Comparison of ENCODE assay signal across 7 cellular contexts in the genomic region with DNA sequence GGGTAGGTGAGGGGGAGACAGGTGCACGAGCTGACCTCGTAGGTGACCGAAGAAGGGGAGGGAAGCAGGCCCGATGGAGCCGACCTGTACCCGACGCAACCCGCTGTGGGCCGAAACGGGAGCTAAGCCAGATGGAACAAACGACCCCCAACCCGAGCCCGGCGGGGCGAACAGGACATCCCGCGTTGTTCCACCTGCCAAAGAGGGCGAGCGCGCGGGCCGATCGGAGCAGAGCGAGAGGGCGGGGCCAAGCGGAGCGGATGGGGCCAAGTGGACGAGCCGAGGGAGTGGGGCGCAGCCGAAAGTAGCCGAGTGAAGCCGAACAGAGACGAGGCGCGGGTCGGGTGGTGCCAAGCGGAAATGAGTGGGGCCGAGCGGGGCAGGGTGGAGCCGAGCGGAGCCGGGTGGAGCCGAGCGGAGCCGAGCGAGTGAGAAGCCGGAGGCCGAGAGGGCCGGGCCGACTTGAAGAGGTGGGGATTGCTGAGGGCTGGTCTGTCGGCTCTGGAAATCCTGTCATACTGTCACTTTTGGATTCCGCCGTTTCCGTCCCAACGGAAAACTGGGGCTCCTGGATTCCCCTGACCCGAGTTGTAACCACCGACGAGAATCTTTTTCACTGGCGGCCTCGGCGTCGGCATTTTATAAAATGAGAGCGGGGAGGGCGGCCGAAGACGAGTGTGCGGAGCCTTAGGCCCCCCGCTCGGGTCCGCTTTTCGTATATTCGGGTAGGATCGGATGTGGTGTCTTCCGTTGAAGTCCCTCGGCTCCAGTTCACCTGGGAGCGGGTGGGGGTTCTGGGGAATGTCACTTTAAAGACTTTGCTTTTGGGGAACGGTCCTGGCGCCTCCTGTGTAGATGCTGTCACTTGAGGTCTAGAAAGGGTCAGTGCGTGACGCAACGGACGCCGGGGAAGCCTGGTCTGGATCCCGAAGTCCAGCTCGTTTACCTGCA. TPM values are rescaled to one million over a fixed set of nuclear protein-coding genes. Genes with fewer than 3 reads are reported as not detected.
A peak's percentile ranks its signal among the peaks of the same experiment; 100 is the strongest.
DNase-seq lines count a peak whose midpoint lies in the region; ATAC-seq, FAIRE-seq and TF ChIP-seq lines count a peak whose summit lies in the region.

No MANE protein-coding gene starts in this region.

- DNase-seq in GM18507 (ENCODE audit: extremely low spot score, insufficient read length, low read depth) (peak; percentile 73), NCI-H1930 (lab: John Stamatoyannopoulos, UW) (peak; percentile 60 to 71), cerebellum (ENCODE audit: low spot score) (peak; percentile 94), kidney (peak; percentile 98)
- peak; percentile 94 to 96 for DNase-seq in activated CD4-positive, alpha-beta T cell treated with anti-CD3 and anti-CD28 coated beads for 24 hours (ENCODE audit: low read depth in 2 of 2)
- DNase-seq in stimulated activated CD4-positive, alpha-beta T cell treated with anti-CD3 and anti-CD28 coated beads, Interleukin-12 subunit alpha, Interleukin-12 subunit beta, amount 100 ng/mL, for 48 hours (ENCODE audit: low read depth in 2 of 3, low spot score in 1 of 3) = peak; percentile 93 to 97 (median 95)

- ATAC-seq in HG02852 (IDR thresholded peaks at IDR 0.05; ENCODE audit: unreplicated experiment) = peak; percentile 98

- peak overlapping the region; percentile 54 to 79 for H3K4me3 ChIP-seq in kidney (ENCODE audit: low read length in 2 of 2)

- H3K36me3 ChIP-seq in kidney (ENCODE audit: control insufficient read depth in 1 of 2, insufficient read depth in 2 of 2, low read length in 2 of 2) = no peaks in the 10 kb centered on the region

- H3K9me3 ChIP-seq in kidney (ENCODE audit: control insufficient read depth in 1 of 2, low read length in 2 of 2) = peaks cover 0 to 17% of the 10 kb centered on the region in 2 donors

- peaks cover 5 to 9% of the 10 kb centered on the region in 2 donors for H3K4me1 ChIP-seq in kidney (ENCODE audit: control insufficient read depth in 1 of 2, insufficient read depth in 1 of 2, low read depth in 1 of 2, low read length in 2 of 2)

- H3K27ac ChIP-seq in kidney (ENCODE audit: low read depth in 2 of 2, low read length in 2 of 2) = peak overlapping the region in 1 of 2 donors; percentile 17

- FAIRE-seq in GM18507 (lab: Jason Lieb, UNC) (peak; percentile 83), kidney (lab: Jason Lieb, UNC) (peak; percentile 73)

- intact Hi-C loops in kidney (cut with DNase I) = no loop called here

- no peak for TF ChIP-seq CTCF in kidney (IDR thresholded peaks at IDR 0.05; ENCODE audit: borderline replicate concordance, extremely low read depth, insufficient read depth)

- H3K9ac ChIP-seq in kidney (ENCODE audit: low read length in 2 of 2) = peak overlapping the region; percentile 61 to 85

RNA-seq across cellular contexts. Expression of a gene that starts 15.6 kb away (rescaled TPM):
- 5.4 TPM for total RNA-seq in cerebellum
- total RNA-seq in kidney = 3.3 TPM
- polyA plus RNA-seq in kidney (ENCODE audit: insufficient read depth, low read depth, low replicate concordance) = 0.13 TPM
